19 cellular contexts compared by ENCODE assay signal in the genomic region with DNA sequence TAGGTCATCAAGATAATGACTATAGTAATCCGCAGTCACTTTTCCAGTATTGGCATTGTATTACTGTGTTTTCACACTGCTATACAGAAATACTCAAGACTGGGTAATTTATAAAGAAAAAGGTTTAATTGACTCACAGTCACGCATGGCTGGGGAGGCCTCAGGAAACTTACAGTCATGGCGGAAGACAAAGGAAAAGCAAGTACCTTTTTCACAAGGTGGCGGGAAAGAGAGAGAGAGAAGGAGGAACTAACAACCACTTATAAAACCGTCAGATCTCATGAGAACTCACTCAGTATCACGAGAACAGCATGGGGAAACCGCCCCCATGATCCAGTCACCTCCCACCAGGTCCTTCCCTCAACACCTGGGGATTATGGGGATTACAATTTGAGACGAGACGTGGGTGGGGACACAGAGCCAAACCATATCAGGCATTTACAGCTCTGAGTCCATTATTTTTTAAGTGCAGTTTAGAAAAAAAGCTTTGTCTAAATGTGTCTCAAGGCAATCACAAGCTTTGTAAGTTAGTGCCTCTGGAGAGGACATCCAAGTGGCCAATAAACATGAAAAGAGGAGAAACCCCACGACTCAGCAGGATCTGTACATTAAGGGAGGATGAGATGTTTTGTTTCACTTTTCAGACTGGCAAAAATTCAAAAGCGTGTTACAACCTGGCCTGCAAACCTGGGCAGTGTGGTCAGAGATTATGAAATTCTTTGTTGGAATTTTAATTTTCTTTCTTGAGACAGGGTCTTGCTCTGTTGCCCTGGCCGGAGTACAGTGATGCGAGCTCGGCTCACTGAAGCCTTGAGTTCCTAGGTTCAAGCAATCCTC.
"Had no signal": no experiment of that assay in that cellular context is flagged by ENCODE, and none has a peak within 500 bp of the region (broad histone marks: within the 10 kb centered on the region; RNA-seq: fewer than 3 reads in every experiment).

No MANE protein-coding gene starts in this region.

- H3K9me3 ChIP-seq: left lung, sigmoid colon, stomach, testis had no signal

- DNase-seq: activated CD4-positive, CD25-positive, alpha-beta regulatory T cell treated with anti-CD3 and anti-CD28 coated beads, Interleukin-2, amount 50 U/mL, for 72 hours; activated naive CD8-positive, alpha-beta T cell treated with anti-CD3 and anti-CD28 coated beads, Interleukin-2, amount 10 ng/mL, durations not matched to agents 7 days and 5 days; amygdala; caudate nucleus; effector memory CD8-positive, alpha-beta T cell; foreskin melanocyte; left lung; nephron progenitor cell; nucleus accumbens; posterior cingulate gyrus; sigmoid colon; stimulated activated CD4-positive, alpha-beta T cell treated with anti-CD3 and anti-CD28 coated beads, Interleukin-4, amount 100 ng/mL, for 24 hours; stomach; T-helper 1 cell; T-helper 9 cell; testis had no signal

- H3K4me3 ChIP-seq: left lung, sigmoid colon, stomach, testis had no signal

- H3K27me3 ChIP-seq: left lung, testis had no signal

- H3K4me1 Mint-ChIP-seq: activated naive CD8-positive, alpha-beta T cell treated with anti-CD3 and anti-CD28 coated beads, Interleukin-2, amount 10 ng/mL, durations not matched to agents 7 days and 5 days had no signal

- H3K27ac Mint-ChIP-seq: activated naive CD8-positive, alpha-beta T cell treated with anti-CD3 and anti-CD28 coated beads, Interleukin-2, amount 10 ng/mL, durations not matched to agents 7 days and 5 days; activated T-helper 1 cell treated with anti-CD3 and anti-CD28 coated beads, Interleukin-12 subunit alpha, Interleukin-12 subunit beta, Interleukin-2, Interleukin-4 antibody, amounts not matched to agents 30 ng/mL and 10 ng/mL and 1 ng/mL, durations not matched to agents 14 hours and 24 hours and 36 hours; effector memory CD8-positive, alpha-beta T cell; nephron progenitor cell; stimulated activated effector memory CD8-positive, alpha-beta T cell treated with anti-CD3 and anti-CD28 coated beads, Interleukin-12 subunit alpha, Interleukin-12 subunit beta, amount 100 ng/mL, for 72 hours; type B pancreatic cell had no signal

- H3K4me3 Mint-ChIP-seq: activated naive CD8-positive, alpha-beta T cell treated with anti-CD3 and anti-CD28 coated beads, Interleukin-2, amount 10 ng/mL, durations not matched to agents 7 days and 5 days; activated T-helper 1 cell treated with anti-CD3 and anti-CD28 coated beads, Interleukin-12 subunit alpha, Interleukin-12 subunit beta, Interleukin-2, Interleukin-4 antibody, amounts not matched to agents 30 ng/mL and 10 ng/mL and 1 ng/mL, durations not matched to agents 14 hours and 24 hours and 36 hours; effector memory CD8-positive, alpha-beta T cell; nephron progenitor cell; stimulated activated effector memory CD8-positive, alpha-beta T cell treated with anti-CD3 and anti-CD28 coated beads, Interleukin-12 subunit alpha, Interleukin-12 subunit beta, amount 100 ng/mL, for 72 hours; type B pancreatic cell had no signal

- H3K36me3 ChIP-seq: left lung, sigmoid colon, stomach had no signal

- H3K36me3 Mint-ChIP-seq: activated naive CD8-positive, alpha-beta T cell treated with anti-CD3 and anti-CD28 coated beads, Interleukin-2, amount 10 ng/mL, durations not matched to agents 7 days and 5 days; stimulated activated effector memory CD8-positive, alpha-beta T cell treated with anti-CD3 and anti-CD28 coated beads, Interleukin-12 subunit alpha, Interleukin-12 subunit beta, amount 100 ng/mL, for 72 hours; type B pancreatic cell had no signal

- ATAC-seq: effector memory CD8-positive, alpha-beta T cell; left lung; stimulated activated effector memory CD8-positive, alpha-beta T cell treated with anti-CD3 and anti-CD28 coated beads, Interleukin-12 subunit alpha, Interleukin-12 subunit beta, amount 100 ng/mL, for 72 hours had no signal

- H3K4me1 ChIP-seq: left lung, sigmoid colon, stomach, testis had no signal

- H3K9me3 Mint-ChIP-seq: activated naive CD8-positive, alpha-beta T cell treated with anti-CD3 and anti-CD28 coated beads, Interleukin-2, amount 10 ng/mL, durations not matched to agents 7 days and 5 days; activated T-helper 1 cell treated with anti-CD3 and anti-CD28 coated beads, Interleukin-12 subunit alpha, Interleukin-12 subunit beta, Interleukin-2, Interleukin-4 antibody, amounts not matched to agents 30 ng/mL and 10 ng/mL and 1 ng/mL, durations not matched to agents 14 hours and 24 hours and 36 hours; effector memory CD8-positive, alpha-beta T cell; nephron progenitor cell; stimulated activated effector memory CD8-positive, alpha-beta T cell treated with anti-CD3 and anti-CD28 coated beads, Interleukin-12 subunit alpha, Interleukin-12 subunit beta, amount 100 ng/mL, for 72 hours; type B pancreatic cell had no signal

- H3K27ac ChIP-seq: left lung, sigmoid colon, stomach, testis had no signal
